25 cellular contexts compared by ENCODE assay signal in genomic region chr2:210833403-210833802, GRCh38.
"Had no signal": no experiment of that assay in that cellular context is flagged by ENCODE, and none has a peak within 500 bp of the region (broad histone marks: within the 10 kb centered on the region; RNA-seq: fewer than 3 reads in every experiment).

No MANE protein-coding gene starts in this region.

- H3K27ac Mint-ChIP-seq: activated B cell treated with CpG ODN at 0.5 μM for 24 hours; activated CD8-positive, alpha-beta T cell treated with anti-CD3 and anti-CD28 coated beads for 36 hours; activated naive CD4-positive, alpha-beta T cell treated with anti-CD3 and anti-CD28 coated beads, Interleukin-2, amount 10 ng/mL, durations not matched to agents 7 days and 5 days; activated naive CD4-positive, alpha-beta T cell treated with anti-CD3 and anti-CD28 coated beads, Interleukin-2, amount 50 U/mL, for 72 hours; activated naive CD8-positive, alpha-beta T cell treated with anti-CD3 and anti-CD28 coated beads, Interleukin-2, amount 10 ng/mL, durations not matched to agents 7 days and 5 days; dendritic cell treated with granulocyte-macrophage colony-stimulating factor and Interleukin-4, amounts not matched to agents 40 ng/mL and 50 ng/mL, for 4 days; endodermal cell had no signal

- H3K9me3 Mint-ChIP-seq: activated B cell treated with CpG ODN at 0.5 μM for 24 hours; activated CD8-positive, alpha-beta T cell treated with anti-CD3 and anti-CD28 coated beads for 36 hours; activated naive CD4-positive, alpha-beta T cell treated with anti-CD3 and anti-CD28 coated beads, Interleukin-2, amount 10 ng/mL, durations not matched to agents 7 days and 5 days; activated naive CD8-positive, alpha-beta T cell treated with anti-CD3 and anti-CD28 coated beads, Interleukin-2, amount 10 ng/mL, durations not matched to agents 7 days and 5 days; endodermal cell had no signal

- H3K4me3 Mint-ChIP-seq: activated B cell treated with CpG ODN at 0.5 μM for 24 hours; activated CD8-positive, alpha-beta T cell treated with anti-CD3 and anti-CD28 coated beads for 36 hours; activated naive CD4-positive, alpha-beta T cell treated with anti-CD3 and anti-CD28 coated beads, Interleukin-2, amount 10 ng/mL, durations not matched to agents 7 days and 5 days; activated naive CD8-positive, alpha-beta T cell treated with anti-CD3 and anti-CD28 coated beads, Interleukin-2, amount 10 ng/mL, durations not matched to agents 7 days and 5 days; activated T-cell treated with anti-CD3 and anti-CD28 coated beads, Interleukin-2, amount 50 U/mL, for 4 hours; central memory CD8-positive, alpha-beta T cell; dendritic cell treated with granulocyte-macrophage colony-stimulating factor and Interleukin-4, amounts not matched to agents 40 ng/mL and 50 ng/mL, for 4 days; endodermal cell had no signal

- H3K4me3 ChIP-seq: coronary artery, dorsolateral prefrontal cortex had no signal

- H3K27me3 Mint-ChIP-seq: activated B cell treated with CpG ODN at 0.5 μM for 24 hours; activated CD8-positive, alpha-beta T cell treated with anti-CD3 and anti-CD28 coated beads for 36 hours; activated naive CD4-positive, alpha-beta T cell treated with anti-CD3 and anti-CD28 coated beads, Interleukin-2, amount 10 ng/mL, durations not matched to agents 7 days and 5 days; activated naive CD8-positive, alpha-beta T cell treated with anti-CD3 and anti-CD28 coated beads, Interleukin-2, amount 10 ng/mL, durations not matched to agents 7 days and 5 days; central memory CD8-positive, alpha-beta T cell; dendritic cell treated with granulocyte-macrophage colony-stimulating factor and Interleukin-4, amounts not matched to agents 40 ng/mL and 50 ng/mL, for 4 days had no signal

- DNase-seq: activated B cell treated with CpG ODN at 0.5 μM for 24 hours; activated CD4-positive, alpha-beta T cell treated with anti-CD3 and anti-CD28 coated beads for 48 hours; activated CD4-positive, alpha-beta T cell treated with anti-CD3 and anti-CD28 coated beads, Interleukin-2, amount 50 U/mL, for 1 hour; activated CD4-positive, alpha-beta T cell treated with anti-CD3 and anti-CD28 coated beads, Interleukin-2, amount 50 U/mL, for 48 hours; activated CD8-positive, alpha-beta memory T cell treated with anti-CD3 and anti-CD28 coated beads for 24 hours; activated CD8-positive, alpha-beta T cell treated with anti-CD3 and anti-CD28 coated beads for 36 hours; activated gamma-delta T cell; activated naive CD4-positive, alpha-beta T cell; activated naive CD4-positive, alpha-beta T cell treated with anti-CD3 and anti-CD28 coated beads, Interleukin-2, amount 10 ng/mL, durations not matched to agents 7 days and 5 days; activated naive CD8-positive, alpha-beta T cell treated with anti-CD3 and anti-CD28 coated beads, Interleukin-2, amount 10 ng/mL, durations not matched to agents 7 days and 5 days; activated T-cell treated with anti-CD3 and anti-CD28 coated beads, Interleukin-2, amount 50 U/mL, for 4 hours; brain microvascular endothelial cell; dorsolateral prefrontal cortex; effector memory CD4-positive, alpha-beta T cell; endodermal cell; foreskin fibroblast; head of caudate nucleus; T-helper 2 cell had no signal

- H3K27me3 ChIP-seq: brain microvascular endothelial cell had no signal

- ATAC-seq: activated CD4-positive, CD25-positive, alpha-beta regulatory T cell treated with anti-CD3 and anti-CD28 coated beads, Interleukin-2, amount 50 U/mL, for 24 hours; activated CD8-positive, alpha-beta T cell treated with anti-CD3 and anti-CD28 coated beads for 36 hours; activated naive CD4-positive, alpha-beta T cell treated with anti-CD3 and anti-CD28 coated beads, Interleukin-2, amount 50 U/mL, for 72 hours; activated T-cell treated with anti-CD3 and anti-CD28 coated beads, Interleukin-2, amount 50 U/mL, for 4 hours; esophagus mucosa had no signal

- H3K4me1 Mint-ChIP-seq: activated B cell treated with CpG ODN at 0.5 μM for 24 hours; activated naive CD4-positive, alpha-beta T cell treated with anti-CD3 and anti-CD28 coated beads, Interleukin-2, amount 10 ng/mL, durations not matched to agents 7 days and 5 days; activated naive CD8-positive, alpha-beta T cell treated with anti-CD3 and anti-CD28 coated beads, Interleukin-2, amount 10 ng/mL, durations not matched to agents 7 days and 5 days; central memory CD8-positive, alpha-beta T cell had no signal

- H3K27ac ChIP-seq: brain microvascular endothelial cell, coronary artery, dorsolateral prefrontal cortex, VCaP had no signal

- H3K36me3 Mint-ChIP-seq: activated naive CD4-positive, alpha-beta T cell treated with anti-CD3 and anti-CD28 coated beads, Interleukin-2, amount 10 ng/mL, durations not matched to agents 7 days and 5 days; activated naive CD4-positive, alpha-beta T cell treated with anti-CD3 and anti-CD28 coated beads, Interleukin-2, amount 50 U/mL, for 72 hours; activated naive CD8-positive, alpha-beta T cell treated with anti-CD3 and anti-CD28 coated beads, Interleukin-2, amount 10 ng/mL, durations not matched to agents 7 days and 5 days had no signal

- H3K36me3 ChIP-seq: brain microvascular endothelial cell had no signal
